In genomic region chr5:14685757-14686156, GRCh38 we compare ENCODE assay signal across 8 cellular contexts. TPM values are rescaled to one million over a fixed set of nuclear protein-coding genes. Genes with fewer than 3 reads are reported as not detected.
A peak's percentile ranks its signal among the peaks of the same experiment; 100 is the strongest.
DNase-seq lines count a peak whose midpoint lies in the region; ATAC-seq and TF ChIP-seq lines count a peak whose summit lies in the region.

No MANE protein-coding gene starts in this region.

- peak; percentile 85 for ATAC-seq in GM18499 (IDR thresholded peaks at IDR 0.05; ENCODE audit: insufficient read depth, unreplicated experiment)
- peak; percentile 98 for ATAC-seq in HG02678 (IDR thresholded peaks at IDR 0.05; ENCODE audit: unreplicated experiment)
- peak; percentile 81 to 85 (median 83) for ATAC-seq in T-cell (replicated peaks in 1 of 4)
- ATAC-seq in left lobe of liver: peak; percentile 67

- peak overlapping the region; percentile 41 to 57 (median 42) for H3K4me3 Mint-ChIP-seq in T-cell

- peaks cover 0 to 4% (median 3%) of the 10 kb centered on the region in 3 donors for H3K9me3 Mint-ChIP-seq in T-cell

- POLR2A ChIA-PET in T-cell (lab: Charles Lee): interaction anchor here in 1 of 2 donors (1.0 kb wide), 1 partner anchor 22 kb away, joined by 3 read pairs; no protein-coding TSS in a partner anchor

- H3K27ac Mint-ChIP-seq in T-cell: peak overlapping the region; percentile 50 to 88

- peaks cover 12 to 18% (median 14%) of the 10 kb centered on the region in 3 donors for H3K4me1 Mint-ChIP-seq in T-cell

- TF ChIP-seq CTCF in AG09319 (IDR thresholded peaks at IDR 0.05; ENCODE audit: low read depth, low read length): peak; percentile 73

- H3K27me3 Mint-ChIP-seq in T-cell: no peaks in the 10 kb centered on the region

- H3K36me3 Mint-ChIP-seq in T-cell: peaks cover 63% of the 10 kb centered on the region

- DNase-seq in AG09319 (ENCODE audit: extremely low read depth, low read depth): no peak
- DNase-seq in NCI-H1048 (lab: John Stamatoyannopoulos, UW): peak; percentile 2
- peak in 19 of 34 experiments; percentile 8 to 47 (median 30) for DNase-seq in T-cell
- DNase-seq in central memory CD4-positive, alpha-beta T cell: peak; percentile 48
- no peak for DNase-seq in left lobe of liver (ENCODE audit: low spot score)
- DNase-seq in stromal cell of bone marrow (ENCODE audit: low read depth): peak; percentile 49

- CTCF ChIA-PET in T-cell (lab: Charles Lee): interaction anchor here (0.6 to 4.2 kb wide), 21 partner anchors 10 to 324 kb away, joined by 3 to 29 read pairs (median 5); partner anchors contain the start of gene ANKH (in 1 of the 2)

RNA-seq across cellular contexts. Expression of gene OTULIN, which starts 21.2 kb away (rescaled TPM):
- total RNA-seq in T-cell: 10 to 100 TPM; 57.6 to 67.1 (median 61.2) TPM
- 32.1 TPM for total RNA-seq in left lobe of liver

Comparison
In these comparisons a context has a peak if more than half of its experiments do, and no peak if none do; other contexts are left out.
1. DNase-seq: peak in NCI-H1048 (single experiment), T-cell (19 of 34), central memory CD4-positive, alpha-beta T cell (single experiment) and stromal cell of bone marrow (single experiment); none in AG09319 (single experiment) and left lobe of liver (single experiment).
2. Peak in every context shown above with its lines, with median percentiles within 50 percentile points of each other: ATAC-seq.